ENCODE assay signal across 8 cellular contexts in the genomic region with DNA sequence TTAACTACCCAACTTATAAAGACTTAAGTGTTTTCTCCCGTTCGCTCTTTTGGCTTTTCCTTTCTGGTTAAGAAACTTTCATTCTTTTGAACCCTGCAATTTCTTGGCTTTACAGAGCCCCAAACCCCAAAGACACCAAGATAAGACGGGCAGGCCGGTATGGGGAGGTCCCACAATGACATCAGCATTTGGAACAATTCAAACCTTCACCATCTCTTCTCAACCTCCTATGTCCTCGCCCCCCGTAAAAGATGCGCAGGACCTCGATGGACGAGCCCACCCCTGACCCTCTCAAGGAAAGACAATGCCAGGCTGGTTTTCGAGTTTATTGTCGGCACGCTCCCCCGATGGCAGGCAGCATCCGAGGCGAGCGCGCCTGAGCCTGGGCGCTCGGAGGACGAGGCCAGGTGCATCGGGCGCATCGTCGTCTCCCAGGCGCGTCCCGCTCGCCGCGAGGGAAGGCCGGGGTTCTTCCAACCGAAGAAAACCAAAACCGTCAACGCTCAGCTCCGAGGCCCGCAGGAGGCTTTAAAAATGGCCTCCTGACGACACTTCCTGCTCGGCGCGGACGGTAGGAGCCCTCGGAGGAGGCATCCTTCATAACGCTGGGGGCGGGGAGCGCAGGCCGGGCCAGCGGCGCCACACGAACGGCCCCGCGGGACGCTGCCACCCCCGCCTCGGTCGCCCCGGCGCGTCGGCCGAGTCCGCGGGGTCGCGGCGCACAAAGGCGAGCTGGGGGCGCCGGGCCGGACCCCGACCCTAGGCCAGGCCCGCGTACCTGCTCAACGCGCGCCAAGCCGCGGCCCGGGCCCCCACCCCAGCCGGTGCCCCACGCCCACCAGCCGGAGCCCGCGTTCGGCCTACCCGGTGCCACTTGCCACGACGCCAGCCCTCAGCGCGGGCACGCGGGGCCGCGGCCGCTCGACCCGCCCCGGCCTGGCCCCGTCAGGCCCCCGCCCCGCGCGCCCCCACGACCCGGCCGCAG. TPM values are rescaled to one million over a fixed set of nuclear protein-coding genes. Genes with fewer than 3 reads are reported as not detected.
DNase-seq lines count a peak whose midpoint lies in the region; ATAC-seq and TF ChIP-seq lines count a peak whose summit lies in the region.

No MANE protein-coding gene starts in this region.

- H3K4me1 ChIP-seq in mononuclear cell (ENCODE audit: insufficient read depth, low read length) = peaks cover 24% of the 10 kb centered on the region

- H3K27ac Mint-ChIP-seq in stimulated activated naive B cell treated with anti-CD40 and anti-IgM and Interleukin-4, amounts not matched to agents 10 μg/mL and 1 μg/mL and 100 μg/mL, for 72 hours = peak overlapping the region; percentile 97

- H3K4me3 ChIP-seq in GM08714 (ENCODE audit: low read length) = peak overlapping the region; percentile 83
- H3K4me3 ChIP-seq in LNCaP clone FGC (ENCODE audit: low read depth, low read length) = peak overlapping the region; percentile 51
- H3K4me3 ChIP-seq in mononuclear cell (ENCODE audit: low read length) = peak overlapping the region; percentile 51

- peaks cover 18 to 34% of the 10 kb centered on the region in 2 donors for H3K4me1 Mint-ChIP-seq in stimulated activated naive B cell treated with anti-CD40 and anti-IgM and Interleukin-4, amounts not matched to agents 10 μg/mL and 1 μg/mL and 100 μg/mL, for 72 hours

- no peaks in the 10 kb centered on the region for H3K9me3 ChIP-seq in mononuclear cell (ENCODE audit: low read depth, low read length)

- peak overlapping the region; percentile 86 to 93 for H3K4me3 Mint-ChIP-seq in stimulated activated naive B cell treated with anti-CD40 and anti-IgM and Interleukin-4, amounts not matched to agents 10 μg/mL and 1 μg/mL and 100 μg/mL, for 72 hours

- ATAC-seq in GM21723 (IDR thresholded peaks at IDR 0.05; ENCODE audit: unreplicated experiment) = peak; percentile 70
- peak; percentile 74 to 77 for ATAC-seq in stimulated activated naive B cell treated with anti-CD40 and anti-IgM and Interleukin-4, amounts not matched to agents 10 μg/mL and 1 μg/mL and 100 μg/mL, for 72 hours (replicated peaks)

- H3K27me3 Mint-ChIP-seq in stimulated activated naive B cell treated with anti-CD40 and anti-IgM and Interleukin-4, amounts not matched to agents 10 μg/mL and 1 μg/mL and 100 μg/mL, for 72 hours = peaks cover 12 to 19% of the 10 kb centered on the region in 2 donors

- no peak for TF ChIP-seq CTCF in LNCaP clone FGC (IDR thresholded peaks at IDR 0.05; ENCODE audit: control insufficient read depth, extremely low read depth, insufficient read depth)

- DNase-seq in LNCaP clone FGC (ENCODE audit: low read depth) (no peak), DMS114 treated with DMSO at 0.1 percent for 48 hours (lab: John Stamatoyannopoulos, UW; ENCODE audit: unreplicated experiment) (no peak)
- DNase-seq in activated CD4-positive, alpha-beta T cell treated with anti-CD3 and anti-CD28 coated beads, Interleukin-2, amount 50 U/mL, for 4 hours = peak; percentile 40 to 45
- DNase-seq in effector CD4-positive, alpha-beta T cell = peak; percentile 25
- DNase-seq in stimulated activated naive B cell treated with anti-CD40 and anti-IgM and Interleukin-4, amounts not matched to agents 10 μg/mL and 1 μg/mL and 100 μg/mL, for 72 hours = peak; percentile 60

- H3K36me3 Mint-ChIP-seq in stimulated activated naive B cell treated with anti-CD40 and anti-IgM and Interleukin-4, amounts not matched to agents 10 μg/mL and 1 μg/mL and 100 μg/mL, for 72 hours = peaks cover 27 to 38% of the 10 kb centered on the region in 2 donors

- peaks cover 26% of the 10 kb centered on the region for H3K27me3 ChIP-seq in mononuclear cell (ENCODE audit: insufficient read depth, low read length)

- peaks cover 0 to 3% of the 10 kb centered on the region in 2 donors for H3K9me3 Mint-ChIP-seq in stimulated activated naive B cell treated with anti-CD40 and anti-IgM and Interleukin-4, amounts not matched to agents 10 μg/mL and 1 μg/mL and 100 μg/mL, for 72 hours

RNA-seq across cellular contexts. Expression of a gene that starts 0.7 kb away (rescaled TPM):
- total RNA-seq in mononuclear cell = 60.8 TPM

Comparison
In these comparisons a context has a peak if more than half of its experiments do, and no peak if none do; other contexts are left out.
1. DNase-seq: peak in activated CD4-positive, alpha-beta T cell treated with anti-CD3 and anti-CD28 coated beads, Interleukin-2, amount 50 U/mL, for 4 hours (2 of 2), effector CD4-positive, alpha-beta T cell (single experiment) and stimulated activated naive B cell treated with anti-CD40 and anti-IgM and Interleukin-4, amounts not matched to agents 10 μg/mL and 1 μg/mL and 100 μg/mL, for 72 hours (single experiment); none in LNCaP clone FGC (single experiment) and DMS114 treated with DMSO at 0.1 percent for 48 hours (single experiment).
2. Peak in every context shown above with its lines, with median percentiles within 50 percentile points of each other: H3K4me3 ChIP-seq.